In genomic region chr2:241555711-241556110, GRCh38 we compare ENCODE assay signal across 24 cellular contexts. TPM values are rescaled to one million over a fixed set of nuclear protein-coding genes. Genes with fewer than 3 reads are reported as not detected.
DNase-seq lines count a peak whose midpoint lies in the region; ATAC-seq, FAIRE-seq and TF ChIP-seq lines count a peak whose summit lies in the region.
"Had no signal": no experiment of that assay in that cellular context is flagged by ENCODE, and none has a peak within 500 bp of the region (broad histone marks: within the 10 kb centered on the region; RNA-seq: fewer than 3 reads in every experiment).

No MANE protein-coding gene starts in this region.

- peaks cover 10% of the 10 kb centered on the region for H3K4me1 Mint-ChIP-seq in activated T-cell treated with anti-CD3 and anti-CD28 coated beads, Interleukin-2, amount 50 U/mL, for 24 hours (ENCODE audit: low read depth)
- H3K4me1 Mint-ChIP-seq in osteocyte (ENCODE audit: unreplicated experiment): peaks cover 36% of the 10 kb centered on the region

- H3K27me3 Mint-ChIP-seq in activated T-cell treated with anti-CD3 and anti-CD28 coated beads, Interleukin-2, amount 50 U/mL, for 24 hours: peaks cover 59% of the 10 kb centered on the region
- no peaks in the 10 kb centered on the region for H3K27me3 Mint-ChIP-seq in osteocyte (ENCODE audit: unreplicated experiment)

- intact Hi-C loops in left colon (cut with DNase I, micrococcal nuclease): no loop called here

- H3K27ac ChIP-seq in DOHH2 (ENCODE audit: low read depth, low read length): no peak overlapping the region
- H3K27ac ChIP-seq: ascending aorta, left ventricle myocardium inferior, psoas muscle had no signal

- H4K20me1 ChIP-seq in DOHH2 (ENCODE audit: control insufficient read depth, insufficient read depth, low read depth, low read length): no peaks in the 10 kb centered on the region

- TF ChIP-seq CTCF in DOHH2 (IDR thresholded peaks at IDR 0.05; ENCODE audit: low read depth, low read length, poor library complexity, severe bottlenecking) (no peak), bronchial epithelial cell (IDR thresholded peaks at IDR 0.05; ENCODE audit: insufficient read depth, low read length, severe bottlenecking) (no peak), osteocyte (IDR thresholded peaks at IDR 0.05) (no peak)

- no peak for FAIRE-seq in bronchial epithelial cell (lab: Jason Lieb, UNC)
- FAIRE-seq: small intestine had no signal

- H3K4me3 ChIP-seq in DOHH2 (ENCODE audit: low read length): peak overlapping the region; percentile 14
- H3K4me3 ChIP-seq in bronchial epithelial cell (ENCODE audit: low read depth, low read length): no peak overlapping the region
- H3K4me3 ChIP-seq: ascending aorta, left ventricle myocardium inferior, psoas muscle had no signal

- H3K27ac Mint-ChIP-seq in activated T-cell treated with anti-CD3 and anti-CD28 coated beads, Interleukin-2, amount 50 U/mL, for 24 hours: no peak overlapping the region
- no peak overlapping the region for H3K27ac Mint-ChIP-seq in osteocyte (ENCODE audit: unreplicated experiment)
- H3K27ac Mint-ChIP-seq: activated CD8-positive, alpha-beta T cell treated with anti-CD3 and anti-CD28 coated beads, Interleukin-2, amount 10 ng/mL, durations not matched to agents 7 days and 5 days had no signal

- H3K9me3 ChIP-seq in DOHH2 (ENCODE audit: control insufficient read depth, insufficient read depth, low read length): no peaks in the 10 kb centered on the region

- no peaks in the 10 kb centered on the region for H3K36me3 ChIP-seq in DOHH2 (ENCODE audit: control insufficient read depth, low read length)
- no peaks in the 10 kb centered on the region for H3K36me3 ChIP-seq in bronchial epithelial cell (ENCODE audit: control insufficient read depth, insufficient read depth, low read length)
- H3K36me3 ChIP-seq: ascending aorta, left ventricle myocardium inferior had no signal

- no peak overlapping the region for H3K4me3 Mint-ChIP-seq in activated T-cell treated with anti-CD3 and anti-CD28 coated beads, Interleukin-2, amount 50 U/mL, for 24 hours
- H3K4me3 Mint-ChIP-seq in osteocyte (ENCODE audit: unreplicated experiment): no peak overlapping the region
- H3K4me3 Mint-ChIP-seq: activated CD8-positive, alpha-beta T cell treated with anti-CD3 and anti-CD28 coated beads, Interleukin-2, amount 10 ng/mL, durations not matched to agents 7 days and 5 days; activated T-cell treated with anti-CD3 and anti-CD28 coated beads, Interleukin-2, amount 50 U/mL, for 4 hours had no signal

- H3K4me1 ChIP-seq in DOHH2 (ENCODE audit: control insufficient read depth, low read length): peaks cover 8% of the 10 kb centered on the region

- peak overlapping the region; percentile 44 for H3K4me2 ChIP-seq in DOHH2 (ENCODE audit: low read length)

- H3K9me2 ChIP-seq in DOHH2 (replicated peaks; ENCODE audit: control insufficient read depth, low read length): no peaks in the 10 kb centered on the region

- H3F3A ChIP-seq in DOHH2 (ENCODE audit: control insufficient read depth, insufficient read depth): peaks cover 5% of the 10 kb centered on the region

- no peaks in the 10 kb centered on the region for H3K79me2 ChIP-seq in DOHH2 (ENCODE audit: control insufficient read depth, low read length)

- peak; percentile 25 for ATAC-seq in left colon
- no peak for ATAC-seq in GM19452 (IDR thresholded peaks at IDR 0.05; ENCODE audit: unreplicated experiment)
- ATAC-seq: activated CD4-positive, CD25-positive, alpha-beta regulatory T cell treated with anti-CD3 and anti-CD28 coated beads, Interleukin-2, amount 50 U/mL, for 24 hours; activated CD8-positive, alpha-beta T cell treated with anti-CD3 and anti-CD28 coated beads, Interleukin-2, amount 10 ng/mL, durations not matched to agents 7 days and 5 days; activated T-cell treated with anti-CD3 and anti-CD28 coated beads, Interleukin-2, amount 50 U/mL, for 4 hours; psoas muscle had no signal

- H3K9me3 Mint-ChIP-seq in activated T-cell treated with anti-CD3 and anti-CD28 coated beads, Interleukin-2, amount 50 U/mL, for 24 hours: peaks cover 15% of the 10 kb centered on the region
- H3K9me3 Mint-ChIP-seq in osteocyte (ENCODE audit: unreplicated experiment): peaks cover 10% of the 10 kb centered on the region

- H3K27me3 ChIP-seq in DOHH2 (ENCODE audit: control insufficient read depth, low read length) (no peaks in the 10 kb centered on the region; the same call in 1 of the 2 replicates), bronchial epithelial cell (ENCODE audit: control insufficient read depth, insufficient read depth, low read length) (no peaks in the 10 kb centered on the region)
- H3K27me3 ChIP-seq: ascending aorta had no signal

- no peaks in the 10 kb centered on the region for H3K36me3 Mint-ChIP-seq in activated T-cell treated with anti-CD3 and anti-CD28 coated beads, Interleukin-2, amount 50 U/mL, for 24 hours (ENCODE audit: low read depth)
- H3K36me3 Mint-ChIP-seq in osteocyte (ENCODE audit: unreplicated experiment): no peaks in the 10 kb centered on the region

- peak; percentile 13 for DNase-seq in NCI-H146 (lab: John Stamatoyannopoulos, UW)
- DNase-seq in bronchial epithelial cell (ENCODE audit: low read depth): peak; percentile 88
- no peak for DNase-seq in left colon
- no peak for DNase-seq in epidermal melanocyte (ENCODE audit: insufficient read length, low spot score)
- DNase-seq in activated T-cell treated with anti-CD3 and anti-CD28 coated beads, Interleukin-2, amount 50 U/mL, for 24 hours: no peak
- no peak for DNase-seq in osteocyte (ENCODE audit: extremely low spot score, unreplicated experiment)
- DNase-seq: activated CD8-positive, alpha-beta T cell treated with anti-CD3 and anti-CD28 coated beads, Interleukin-2, amount 10 ng/mL, durations not matched to agents 7 days and 5 days; activated naive CD4-positive, alpha-beta T cell treated with anti-CD3 and anti-CD28 coated beads, Interleukin-2, amount 50 U/mL, for 16 hours; activated T-cell treated with anti-CD3 and anti-CD28 coated beads, Interleukin-2, amount 50 U/mL, for 4 hours; DMS 273 treated with DMSO at 0.1 percent for 48 hours; effector CD8-positive, alpha-beta T cell; glutamatergic neuron; IMR-90; left ventricle myocardium inferior; NCI-H1930; NCI-H446; NK-92 treated with Interleukin-12 subunit alpha and Interleukin-12 subunit beta, amount 100 ng/mL, for 24 hours; psoas muscle; small intestine; stimulated activated naive CD4-positive, alpha-beta T cell had no signal

RNA-seq across cellular contexts. Expression of gene BOK, which starts 2.8 kb away (rescaled TPM):
- 18.4 and 19.5 TPM in 2 replicates for total RNA-seq in bronchial epithelial cell
- 10 to 100 TPM; 10.3 to 14.2 TPM for total RNA-seq in left colon
- 45.0 and 47.5 TPM in 2 replicates for total RNA-seq in osteocyte
- total RNA-seq: activated CD8-positive, alpha-beta T cell treated with anti-CD3 and anti-CD28 coated beads, Interleukin-2, amount 10 ng/mL, durations not matched to agents 7 days and 5 days had no signal

RNA-seq across cellular contexts. Expression of gene STK25, which starts 47.3 kb away (rescaled TPM):
- total RNA-seq in bronchial epithelial cell: 196 and 218 TPM in 2 replicates
- total RNA-seq in left colon: 100 to 1,000 TPM; 118 to 119 TPM
- 197 and 206 TPM in 2 replicates for total RNA-seq in osteocyte

Comparison
In these comparisons a context has a peak if more than half of its experiments do, and no peak if none do; other contexts are left out.
1. DNase-seq: peak in NCI-H146 (single experiment) and bronchial epithelial cell (single experiment); none in left colon (0 of 2), epidermal melanocyte (single experiment), activated T-cell treated with anti-CD3 and anti-CD28 coated beads, Interleukin-2, amount 50 U/mL, for 24 hours (single experiment) and osteocyte (single experiment).